26 cellular contexts compared by ENCODE assay signal in genomic region chr2:181228661-181229060, GRCh38.
"Had no signal": no experiment of that assay in that cellular context is flagged by ENCODE, and none has a peak within 500 bp of the region (broad histone marks: within the 10 kb centered on the region; RNA-seq: fewer than 3 reads in every experiment).

No MANE protein-coding gene starts in this region.

- H3K27me3 ChIP-seq: colonic mucosa, esophagus squamous epithelium, gastroesophageal sphincter, heart left ventricle, hepatocyte, left lung had no signal

- H3K27ac ChIP-seq: colonic mucosa, epithelial cell of prostate, esophagus squamous epithelium, gastroesophageal sphincter, heart left ventricle, hepatocyte, left lung, lower lobe of right lung had no signal

- H3K27ac Mint-ChIP-seq: dendritic cell treated with granulocyte-macrophage colony-stimulating factor and Interleukin-4, amounts not matched to agents 40 ng/mL and 50 ng/mL, for 4 days; effector memory CD8-positive, alpha-beta T cell; endodermal cell; immature natural killer cell; mesothelial cell of epicardium; naive B cell had no signal

- H3K9me3 Mint-ChIP-seq: endodermal cell, immature natural killer cell, mesothelial cell of epicardium had no signal

- H3K36me3 Mint-ChIP-seq: mesothelial cell of epicardium, naive B cell had no signal

- H3K4me1 ChIP-seq: colonic mucosa, esophagus squamous epithelium, gastroesophageal sphincter, heart left ventricle, left lung, lower lobe of right lung had no signal

- DNase-seq: colonic mucosa; cortex of kidney; effector CD8-positive, alpha-beta T cell; effector memory CD8-positive, alpha-beta T cell; endodermal cell; erythroblast; esophagus squamous epithelium; foreskin fibroblast; heart left ventricle; hypothalamus; immature natural killer cell; islet precursor cell; kidney; kidney glomerular epithelial cell; left ventricle myocardium superior; lower lobe of right lung; mesenchymal stem cell; mucosa of descending colon; naive B cell had no signal

- ATAC-seq: effector memory CD8-positive, alpha-beta T cell; esophagus mucosa; gastroesophageal sphincter; heart left ventricle; left lung; left ventricle myocardium superior; lower lobe of right lung; mucosa of descending colon had no signal
